15 cellular contexts compared by ENCODE assay signal in the genomic region with DNA sequence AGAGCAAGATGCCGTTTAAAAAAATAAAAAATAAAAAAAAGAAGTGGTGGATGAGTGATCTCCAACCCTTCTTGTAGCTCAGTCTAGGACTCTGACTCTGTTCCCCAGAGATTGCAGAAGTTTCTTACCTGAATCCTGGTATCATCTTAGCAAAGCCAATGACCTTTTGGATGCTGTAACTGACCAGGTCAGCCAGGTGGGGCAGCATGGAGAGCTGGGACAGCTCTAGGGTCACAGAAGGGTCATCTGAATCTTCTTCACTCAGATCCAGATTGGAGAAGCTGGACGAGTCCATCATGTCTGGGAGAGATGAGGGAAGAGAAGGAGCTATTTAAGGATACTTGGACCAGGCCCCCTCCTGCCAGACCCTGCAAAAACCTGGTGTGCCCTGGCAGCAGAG. TPM values are rescaled to one million over a fixed set of nuclear protein-coding genes. Genes with fewer than 3 reads are reported as not detected.
"Had no signal": no experiment of that assay in that cellular context is flagged by ENCODE, and none has a peak within 500 bp of the region (broad histone marks: within the 10 kb centered on the region; RNA-seq: fewer than 3 reads in every experiment).

No MANE protein-coding gene starts in this region.

- H3K27ac Mint-ChIP-seq: activated CD8-positive, alpha-beta memory T cell treated with anti-CD3 and anti-CD28 coated beads, Interleukin-2, amount 10 ng/mL, durations not matched to agents 7 days and 5 days; activated naive CD4-positive, alpha-beta T cell treated with anti-CD3 and anti-CD28 coated beads for 36 hours; memory B cell; nephron progenitor cell; stimulated activated naive CD8-positive, alpha-beta T cell treated with anti-CD3 and anti-CD28 coated beads, Interleukin-15, Interleukin-2, amounts not matched to agents 100 ng/mL and 50 ng/mL, for 24 hours; T-helper 17 cell had no signal

- H3K4me3 Mint-ChIP-seq: activated CD8-positive, alpha-beta memory T cell treated with anti-CD3 and anti-CD28 coated beads, Interleukin-2, amount 10 ng/mL, durations not matched to agents 7 days and 5 days; activated naive CD4-positive, alpha-beta T cell treated with anti-CD3 and anti-CD28 coated beads for 36 hours; memory B cell; nephron progenitor cell; stimulated activated naive CD8-positive, alpha-beta T cell treated with anti-CD3 and anti-CD28 coated beads, Interleukin-15, Interleukin-2, amounts not matched to agents 100 ng/mL and 50 ng/mL, for 24 hours; T-helper 17 cell had no signal

- H3K27me3 ChIP-seq: esophagus squamous epithelium, left lung, upper lobe of left lung had no signal

- ATAC-seq: activated CD8-positive, alpha-beta memory T cell treated with anti-CD3 and anti-CD28 coated beads, Interleukin-2, amount 10 ng/mL, durations not matched to agents 7 days and 5 days; T-helper 17 cell had no signal

- H3K9me3 Mint-ChIP-seq: activated naive CD4-positive, alpha-beta T cell treated with anti-CD3 and anti-CD28 coated beads for 36 hours; memory B cell; nephron progenitor cell; stimulated activated naive CD8-positive, alpha-beta T cell treated with anti-CD3 and anti-CD28 coated beads, Interleukin-15, Interleukin-2, amounts not matched to agents 100 ng/mL and 50 ng/mL, for 24 hours had no signal

- DNase-seq: activated CD4-positive, CD25-positive, alpha-beta regulatory T cell; activated CD8-positive, alpha-beta memory T cell treated with anti-CD3 and anti-CD28 coated beads, Interleukin-2, amount 10 ng/mL, durations not matched to agents 7 days and 5 days; activated naive CD4-positive, alpha-beta T cell treated with anti-CD3 and anti-CD28 coated beads for 36 hours; esophagus squamous epithelium; foreskin fibroblast; head of caudate nucleus; left lung; nephron progenitor cell; stimulated activated CD4-positive, alpha-beta T cell treated with anti-CD3 and anti-CD28 coated beads, Interleukin-2, amount 100 ng/mL, for 48 hours; stimulated activated CD8-positive, alpha-beta memory T cell treated with anti-CD3 and anti-CD28 coated beads, Interleukin-4, amount 100 ng/mL, for 48 hours; T-helper 17 cell; upper lobe of left lung had no signal

- H3K27ac ChIP-seq: esophagus squamous epithelium, left lung had no signal

- H3K9me3 ChIP-seq: esophagus squamous epithelium, left lung, upper lobe of left lung had no signal

- H3K4me3 ChIP-seq: esophagus squamous epithelium, left lung, upper lobe of left lung had no signal

- H3K36me3 Mint-ChIP-seq: memory B cell had no signal

- H3K27me3 Mint-ChIP-seq: activated CD8-positive, alpha-beta memory T cell treated with anti-CD3 and anti-CD28 coated beads, Interleukin-2, amount 10 ng/mL, durations not matched to agents 7 days and 5 days; memory B cell; stimulated activated naive CD8-positive, alpha-beta T cell treated with anti-CD3 and anti-CD28 coated beads, Interleukin-15, Interleukin-2, amounts not matched to agents 100 ng/mL and 50 ng/mL, for 24 hours; T-helper 17 cell had no signal

RNA-seq across cellular contexts. Expression of a gene that starts 49.3 kb away (rescaled TPM):
- total RNA-seq: temporal lobe had no signal
